Comparison of ENCODE assay signal across 8 cellular contexts in the genomic region with DNA sequence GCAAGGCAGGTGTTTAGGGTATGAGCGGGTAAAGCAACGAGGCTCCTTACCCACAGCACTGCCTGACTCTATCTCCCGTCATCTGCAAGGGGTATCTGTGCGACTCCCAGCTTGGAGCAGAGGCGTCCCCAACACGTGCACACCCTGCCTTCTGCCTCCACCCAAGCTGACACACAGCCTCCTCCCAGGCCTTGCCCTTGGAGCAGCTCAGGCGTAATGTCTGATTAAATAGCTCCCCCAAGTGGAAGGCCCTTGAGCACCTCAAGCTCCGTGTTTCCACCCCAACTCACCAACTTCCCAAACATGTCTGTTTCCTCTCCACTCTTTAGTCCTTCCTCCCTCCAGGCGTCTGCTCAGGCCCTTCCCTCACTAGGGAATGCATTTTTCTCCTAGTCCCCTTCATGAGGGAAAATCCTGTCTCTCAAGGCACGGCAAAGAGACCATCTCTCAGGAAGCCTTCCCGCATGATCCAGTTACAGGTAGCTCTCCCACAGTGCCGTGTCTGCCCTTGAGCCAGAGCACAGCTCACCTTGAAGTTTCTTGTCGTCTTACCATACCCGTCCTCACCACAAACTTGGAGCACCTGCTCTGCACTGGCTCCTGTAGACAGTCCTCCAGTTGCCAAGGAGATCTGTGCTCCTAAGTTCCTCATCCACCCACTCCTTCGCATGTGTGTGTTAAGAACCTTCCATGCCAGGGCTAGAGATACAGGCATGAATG. TPM values are rescaled to one million over a fixed set of nuclear protein-coding genes. Genes with fewer than 3 reads are reported as not detected.
DNase-seq lines count a peak whose midpoint lies in the region; ATAC-seq and TF ChIP-seq lines count a peak whose summit lies in the region.

No MANE protein-coding gene starts in this region.

- no peak overlapping the region for H3K27ac ChIP-seq in body of pancreas

- TF ChIP-seq POLR2A in body of pancreas (IDR thresholded peaks at IDR 0.05) = no peak

- H3K27me3 Mint-ChIP-seq in stimulated activated naive CD8-positive, alpha-beta T cell treated with anti-CD3 and anti-CD28 coated beads, Interleukin-15, amount 100 ng/mL, for 72 hours = no peaks in the 10 kb centered on the region

- intact Hi-C loops in body of pancreas (cut with DNase I) = no loop called here

- peak overlapping the region in 1 of 2 donors; percentile 79 for H3K27ac Mint-ChIP-seq in stimulated activated naive CD8-positive, alpha-beta T cell treated with anti-CD3 and anti-CD28 coated beads, Interleukin-15, amount 100 ng/mL, for 72 hours

- H3K4me1 Mint-ChIP-seq in stimulated activated naive CD8-positive, alpha-beta T cell treated with anti-CD3 and anti-CD28 coated beads, Interleukin-15, amount 100 ng/mL, for 72 hours = no peaks in the 10 kb centered on the region

- peak; percentile 84 for DNase-seq in AG08395 (ENCODE audit: low spot score)
- peak; percentile 26 for DNase-seq in GM12865 (ENCODE audit: low read depth)
- DNase-seq in NCI-H345 treated with DMSO at 0.1 percent for 48 hours (lab: John Stamatoyannopoulos, UW; ENCODE audit: unreplicated experiment) = peak; percentile 27
- peak; percentile 58 to 78 (median 62) for DNase-seq in body of pancreas
- peak; percentile 80 for DNase-seq in inferior parietal cortex (ENCODE audit: extremely low spot score)
- DNase-seq in stimulated activated naive CD8-positive, alpha-beta T cell treated with anti-CD3 and anti-CD28 coated beads, Interleukin-15, amount 100 ng/mL, for 72 hours = no peak
- DNase-seq in activated CD4-positive, CD25-positive, alpha-beta regulatory T cell treated with anti-CD3 and anti-CD28 coated beads, Interleukin-2, amount 50 U/mL, for 72 hours = no peak

- no peaks in the 10 kb centered on the region for H3K4me1 ChIP-seq in body of pancreas

- no peaks in the 10 kb centered on the region for H3K9me3 ChIP-seq in body of pancreas

- peaks cover 0 to 13% of the 10 kb centered on the region in 2 donors for H3K36me3 ChIP-seq in body of pancreas (replicated peaks in 1 of 2; ENCODE audit: insufficient read depth in 1 of 2, low read depth in 2 of 2)

- ATAC-seq in body of pancreas = peak; percentile 86
- peak; percentile 67 for ATAC-seq in stimulated activated naive CD8-positive, alpha-beta T cell treated with anti-CD3 and anti-CD28 coated beads, Interleukin-15, amount 100 ng/mL, for 72 hours
- ATAC-seq in HG02798 (IDR thresholded peaks at IDR 0.05; ENCODE audit: poor library complexity, unreplicated experiment) = no peak

- H3K4me3 ChIP-seq in GM12865 (ENCODE audit: low read depth, low read length) (no peak overlapping the region), body of pancreas (no peak overlapping the region)

- H3K9me3 Mint-ChIP-seq in stimulated activated naive CD8-positive, alpha-beta T cell treated with anti-CD3 and anti-CD28 coated beads, Interleukin-15, amount 100 ng/mL, for 72 hours = no peaks in the 10 kb centered on the region

- TF ChIP-seq CTCF in GM12865 (IDR thresholded peaks at IDR 0.05; ENCODE audit: insufficient read depth, low read depth, low read length, missing control alignments) = no peak
- peak; percentile 26 to 88 (median 71) for TF ChIP-seq CTCF in body of pancreas (IDR thresholded peaks at IDR 0.05)

- no peaks in the 10 kb centered on the region for H3K27me3 ChIP-seq in body of pancreas

- H3K4me3 Mint-ChIP-seq in stimulated activated naive CD8-positive, alpha-beta T cell treated with anti-CD3 and anti-CD28 coated beads, Interleukin-15, amount 100 ng/mL, for 72 hours = no peak overlapping the region

- 35 to 43% methylated on average over 15 of the region's 15 CpGs for WGBS in body of pancreas, 2 donors

RNA-seq across cellular contexts. Expression of a gene that starts 15.8 kb away (rescaled TPM):
- 1 to 10 TPM in 1 of 2 donors, not detected in 1; 1.3 TPM for total RNA-seq in body of pancreas

RNA-seq across cellular contexts. Expression of a gene that starts 48.8 kb away (rescaled TPM):
- not detected for total RNA-seq in body of pancreas

Comparison
In these comparisons a context has a peak if more than half of its experiments do, and no peak if none do; other contexts are left out.
1. DNase-seq: peak in AG08395 (single experiment), GM12865 (single experiment), NCI-H345 treated with DMSO at 0.1 percent for 48 hours (single experiment), body of pancreas (4 of 4) and inferior parietal cortex (single experiment); none in stimulated activated naive CD8-positive, alpha-beta T cell treated with anti-CD3 and anti-CD28 coated beads, Interleukin-15, amount 100 ng/mL, for 72 hours (0 of 2) and activated CD4-positive, CD25-positive, alpha-beta regulatory T cell treated with anti-CD3 and anti-CD28 coated beads, Interleukin-2, amount 50 U/mL, for 72 hours (single experiment).